ENCODE assay signal across 1 cellular context in the genomic region with DNA sequence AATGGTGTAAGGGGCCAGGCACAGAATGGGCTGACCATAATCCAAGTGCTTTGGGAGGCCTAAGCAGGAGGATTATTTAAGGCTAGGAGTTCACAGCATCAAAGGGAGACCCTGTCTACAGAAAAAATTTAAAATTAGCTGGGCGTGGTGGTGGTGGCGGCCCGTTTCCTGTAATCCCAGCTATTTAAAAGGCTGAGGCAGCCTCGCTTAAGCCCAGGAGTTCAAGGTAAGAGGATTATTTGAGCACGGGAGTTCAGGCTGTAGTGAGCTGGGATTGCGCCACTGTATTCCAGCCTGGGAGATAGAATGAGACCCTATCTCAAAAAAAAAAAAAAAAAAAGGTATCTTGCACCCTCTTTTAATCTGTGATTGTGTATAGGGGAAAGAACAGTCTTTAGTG.
TF ChIP-seq lines count a peak whose summit lies in the region.

No MANE protein-coding gene starts in this region.

TF ChIP-seq in neural cell, 6 proteins besides CTCF, POLR2A, EP300 and RAD21:
- TF ChIP-seq, protein P1, sequence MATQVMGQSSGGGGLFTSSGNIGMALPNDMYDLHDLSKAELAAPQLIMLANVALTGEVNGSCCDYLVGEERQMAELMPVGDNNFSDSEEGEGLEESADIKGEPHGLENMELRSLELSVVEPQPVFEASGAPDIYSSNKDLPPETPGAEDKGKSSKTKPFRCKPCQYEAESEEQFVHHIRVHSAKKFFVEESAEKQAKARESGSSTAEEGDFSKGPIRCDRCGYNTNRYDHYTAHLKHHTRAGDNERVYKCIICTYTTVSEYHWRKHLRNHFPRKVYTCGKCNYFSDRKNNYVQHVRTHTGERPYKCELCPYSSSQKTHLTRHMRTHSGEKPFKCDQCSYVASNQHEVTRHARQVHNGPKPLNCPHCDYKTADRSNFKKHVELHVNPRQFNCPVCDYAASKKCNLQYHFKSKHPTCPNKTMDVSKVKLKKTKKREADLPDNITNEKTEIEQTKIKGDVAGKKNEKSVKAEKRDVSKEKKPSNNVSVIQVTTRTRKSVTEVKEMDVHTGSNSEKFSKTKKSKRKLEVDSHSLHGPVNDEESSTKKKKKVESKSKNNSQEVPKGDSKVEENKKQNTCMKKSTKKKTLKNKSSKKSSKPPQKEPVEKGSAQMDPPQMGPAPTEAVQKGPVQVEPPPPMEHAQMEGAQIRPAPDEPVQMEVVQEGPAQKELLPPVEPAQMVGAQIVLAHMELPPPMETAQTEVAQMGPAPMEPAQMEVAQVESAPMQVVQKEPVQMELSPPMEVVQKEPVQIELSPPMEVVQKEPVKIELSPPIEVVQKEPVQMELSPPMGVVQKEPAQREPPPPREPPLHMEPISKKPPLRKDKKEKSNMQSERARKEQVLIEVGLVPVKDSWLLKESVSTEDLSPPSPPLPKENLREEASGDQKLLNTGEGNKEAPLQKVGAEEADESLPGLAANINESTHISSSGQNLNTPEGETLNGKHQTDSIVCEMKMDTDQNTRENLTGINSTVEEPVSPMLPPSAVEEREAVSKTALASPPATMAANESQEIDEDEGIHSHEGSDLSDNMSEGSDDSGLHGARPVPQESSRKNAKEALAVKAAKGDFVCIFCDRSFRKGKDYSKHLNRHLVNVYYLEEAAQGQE (IDR thresholded peaks at IDR 0.05; ENCODE audit: borderline replicate concordance), result no peak
- no peak for TF ChIP-seq SMC3 (conservative IDR thresholded peaks at IDR 0.05; ENCODE audit: poor library complexity)
- TF ChIP-seq MXI1 (conservative IDR thresholded peaks at IDR 0.05; ENCODE audit: poor library complexity, severe bottlenecking), result no peak
- TF ChIP-seq TAF1 (IDR thresholded peaks at IDR 0.05; ENCODE audit: low read depth), result no peak
- TF ChIP-seq POLR2AphosphoS5 (IDR thresholded peaks at IDR 0.05), result no peak
- no peak for TF ChIP-seq EZH2 (IDR thresholded peaks at IDR 0.05; ENCODE audit: borderline replicate concordance, insufficient read depth, low read length, poor library complexity, severe bottlenecking)
